ENCODE assay signal across 8 cellular contexts in genomic region chr5:154467655-154468354, GRCh38. TPM values are rescaled to one million over a fixed set of nuclear protein-coding genes. Genes with fewer than 3 reads are reported as not detected.
DNase-seq lines count a peak whose midpoint lies in the region; ATAC-seq and TF ChIP-seq lines count a peak whose summit lies in the region.

No MANE protein-coding gene starts in this region.

- H3K9me3 ChIP-seq in Karpas-422 (ENCODE audit: low read length): no peaks in the 10 kb centered on the region

- peaks cover 41% of the 10 kb centered on the region for H3K27me3 Mint-ChIP-seq in activated naive CD8-positive, alpha-beta T cell treated with anti-CD3 and anti-CD28 coated beads, Interleukin-2, amount 10 ng/mL, durations not matched to agents 7 days and 5 days

- H3K9ac ChIP-seq in Karpas-422 (ENCODE audit: low read length): no peak overlapping the region

- no peak overlapping the region for H3K4me3 ChIP-seq in GM12865 (ENCODE audit: low read depth, low read length)
- H3K4me3 ChIP-seq in Karpas-422 (ENCODE audit: low read length): no peak overlapping the region
- no peak overlapping the region for H3K4me3 ChIP-seq in retinal pigment epithelial cell (ENCODE audit: low read length)

- TF ChIP-seq CTCF in GM12865 (IDR thresholded peaks at IDR 0.05; ENCODE audit: insufficient read depth, low read depth, low read length, missing control alignments): peak; percentile 92
- peak; percentile 90 for TF ChIP-seq CTCF in retinal pigment epithelial cell (conservative IDR thresholded peaks at IDR 0.05; ENCODE audit: low read depth, low read length)

- DNase-seq in GM12865 (ENCODE audit: low read depth) (peak; percentile 87), Karpas-422 (peak; percentile 86), SKM-1 (lab: John Stamatoyannopoulos, UW; ENCODE audit: unreplicated experiment) (peak; percentile 53), left cardiac atrium (peak; percentile 82), retinal pigment epithelial cell (ENCODE audit: low read depth) (no peak), KG1 (lab: John Stamatoyannopoulos, UW) (no peak)
- DNase-seq in activated naive CD8-positive, alpha-beta T cell treated with anti-CD3 and anti-CD28 coated beads, Interleukin-2, amount 10 ng/mL, durations not matched to agents 7 days and 5 days: peak; percentile 83

- H3K4me1 Mint-ChIP-seq in activated naive CD8-positive, alpha-beta T cell treated with anti-CD3 and anti-CD28 coated beads, Interleukin-2, amount 10 ng/mL, durations not matched to agents 7 days and 5 days: peaks cover 9% of the 10 kb centered on the region

- POLR2A ChIA-PET in activated naive CD8-positive, alpha-beta T cell treated with anti-CD3 and anti-CD28 coated beads, Interleukin-2, amount 10 ng/mL, durations not matched to agents 7 days and 5 days (lab: Charles Lee): no interaction called here

- no peaks in the 10 kb centered on the region for H3K4me1 ChIP-seq in Karpas-422 (ENCODE audit: low read length)

- no peak overlapping the region for H3K4me2 ChIP-seq in Karpas-422 (ENCODE audit: low read depth, low read length, poor library complexity, severe bottlenecking)

- no peaks in the 10 kb centered on the region for H3K36me3 ChIP-seq in Karpas-422 (ENCODE audit: insufficient read depth, low read length)

- no peaks in the 10 kb centered on the region for H3K9me2 ChIP-seq in Karpas-422 (replicated peaks; ENCODE audit: insufficient read depth, low read length)

- no peak overlapping the region for H3K27ac ChIP-seq in Karpas-422 (ENCODE audit: low read length)

- H3K27ac Mint-ChIP-seq in activated naive CD8-positive, alpha-beta T cell treated with anti-CD3 and anti-CD28 coated beads, Interleukin-2, amount 10 ng/mL, durations not matched to agents 7 days and 5 days: no peak overlapping the region

- H3K4me3 Mint-ChIP-seq in activated naive CD8-positive, alpha-beta T cell treated with anti-CD3 and anti-CD28 coated beads, Interleukin-2, amount 10 ng/mL, durations not matched to agents 7 days and 5 days: no peak overlapping the region

- H3K27me3 ChIP-seq in Karpas-422 (ENCODE audit: low read length): no peaks in the 10 kb centered on the region

- no peaks in the 10 kb centered on the region for H3K79me2 ChIP-seq in Karpas-422 (ENCODE audit: low read length)

- no peaks in the 10 kb centered on the region for H3K9me3 Mint-ChIP-seq in activated naive CD8-positive, alpha-beta T cell treated with anti-CD3 and anti-CD28 coated beads, Interleukin-2, amount 10 ng/mL, durations not matched to agents 7 days and 5 days

- peak; percentile 97 for ATAC-seq in GM21786 (IDR thresholded peaks at IDR 0.05; ENCODE audit: unreplicated experiment)
- ATAC-seq in activated naive CD8-positive, alpha-beta T cell treated with anti-CD3 and anti-CD28 coated beads, Interleukin-2, amount 10 ng/mL, durations not matched to agents 7 days and 5 days (ENCODE audit: low read depth): peak; percentile 91
- peak; percentile 93 for ATAC-seq in left cardiac atrium

- H4K20me1 ChIP-seq in Karpas-422 (ENCODE audit: insufficient read depth, low read depth, low read length): no peaks in the 10 kb centered on the region

- intact Hi-C loops in left cardiac atrium (cut with DNase I): loop anchor here (1.0 to 5.0 kb wide), 2 partner anchors 139 to 142 kb away; no protein-coding TSS in a partner anchor

- H3K36me3 Mint-ChIP-seq in activated naive CD8-positive, alpha-beta T cell treated with anti-CD3 and anti-CD28 coated beads, Interleukin-2, amount 10 ng/mL, durations not matched to agents 7 days and 5 days: no peaks in the 10 kb centered on the region

- H2AFZ ChIP-seq in Karpas-422 (ENCODE audit: low read length): no peak overlapping the region

RNA-seq across cellular contexts. Expression of gene HAND1, which starts 10.2 kb away (rescaled TPM):
- total RNA-seq in Karpas-422 (2014; rRNA removed; shearing (Covaris generic); ENCODE audit: low replicate concordance): not detected in 2 replicates
- total RNA-seq in activated naive CD8-positive, alpha-beta T cell treated with anti-CD3 and anti-CD28 coated beads, Interleukin-2, amount 10 ng/mL, durations not matched to agents 7 days and 5 days: not detected
- 1 to 10 TPM; 4.7 to 5.2 TPM for total RNA-seq in left cardiac atrium

RNA-seq across cellular contexts. Expression of gene SAP30L, which starts 22.0 kb away (rescaled TPM):
- 13.3 and 35.3 TPM in 2 replicates for total RNA-seq in Karpas-422 (2014; rRNA removed; shearing (Covaris generic); ENCODE audit: low replicate concordance)
- total RNA-seq in activated naive CD8-positive, alpha-beta T cell treated with anti-CD3 and anti-CD28 coated beads, Interleukin-2, amount 10 ng/mL, durations not matched to agents 7 days and 5 days: 10 to 100 TPM; 39.4 to 41.3 TPM
- total RNA-seq in left cardiac atrium: 10 to 100 TPM; 32.1 to 33.8 TPM

Comparison
In these comparisons a context has a peak if more than half of its experiments do, and no peak if none do; other contexts are left out.
1. DNase-seq: peak in GM12865 (single experiment), Karpas-422 (single experiment), SKM-1 (single experiment), activated naive CD8-positive, alpha-beta T cell treated with anti-CD3 and anti-CD28 coated beads, Interleukin-2, amount 10 ng/mL, durations not matched to agents 7 days and 5 days (single experiment) and left cardiac atrium (single experiment); none in retinal pigment epithelial cell (single experiment) and KG1 (single experiment).
2. Peak in every context shown above with its lines, with median percentiles within 50 percentile points of each other: ATAC-seq.